Comparison of ENCODE assay signal across 17 cellular contexts in the genomic region with DNA sequence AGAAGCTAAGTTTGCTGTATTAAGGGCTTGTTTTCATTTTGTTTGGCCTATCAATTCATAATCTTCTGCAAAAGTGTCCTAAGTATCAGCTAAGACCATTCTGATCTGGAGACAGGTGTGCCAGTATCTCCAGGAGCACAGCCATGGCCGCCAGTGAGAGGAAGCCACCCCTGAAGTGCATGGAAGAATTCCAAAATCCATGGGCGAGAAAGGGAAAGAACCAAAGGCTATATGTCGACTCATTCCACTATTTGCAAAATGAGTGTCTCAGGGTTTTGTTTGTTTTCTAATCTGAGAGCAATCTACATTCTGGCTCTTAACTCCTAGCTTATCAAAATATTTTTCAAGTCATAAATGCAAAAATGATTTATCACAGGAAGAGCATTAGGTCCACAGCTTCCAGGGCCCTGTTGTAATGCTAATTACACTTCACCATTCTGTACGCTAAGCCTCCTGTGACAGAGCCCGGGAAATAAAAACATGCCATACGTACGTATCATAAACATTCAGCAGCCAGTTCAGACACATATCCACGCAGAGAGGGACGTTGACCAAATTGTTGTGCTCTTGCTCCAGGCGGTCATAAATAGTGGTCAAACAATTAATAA.
DNase-seq lines count a peak whose midpoint lies in the region; TF ChIP-seq lines count a peak whose summit lies in the region.
"Had no signal": no experiment of that assay in that cellular context is flagged by ENCODE, and none has a peak within 500 bp of the region (broad histone marks: within the 10 kb centered on the region; RNA-seq: fewer than 3 reads in every experiment).

No MANE protein-coding gene starts in this region.

- CTCF ChIA-PET in AG04449 (lab: Yijun Ruan, JAX) (interaction anchor here (1.1 kb wide), 1 partner anchor 171 kb away, joined by 3 read pairs; no protein-coding TSS in a partner anchor), HEK293T (lab: Yijun Ruan, JAX) (no interaction called here)

- no peak overlapping the region for H3K4me3 ChIP-seq in AG04449 (ENCODE audit: low read depth, low read length)
- H3K4me3 ChIP-seq: gastroesophageal sphincter, K562, Peyer's patch, upper lobe of left lung had no signal

- no peak for TF ChIP-seq CTCF in AG04449 (IDR thresholded peaks at IDR 0.05; ENCODE audit: insufficient read depth, low read length, missing control alignments)

- DNase-seq in AG04449 (ENCODE audit: low read depth, low spot score) (peak; percentile 55), HEK293T (ENCODE audit: extremely low spot score) (peak; percentile 35), amniotic epithelial cell (ENCODE audit: low read depth) (peak; percentile 49), kidney glomerular epithelial cell (lab: John Stamatoyannopoulos, UW) (peak; percentile 5), hypothalamus (lab: John Stamatoyannopoulos, UW) (no peak), NCI-H774 (lab: John Stamatoyannopoulos, UW) (no peak), NCI-H510A (lab: John Stamatoyannopoulos, UW) (no peak), NCI-H524 treated with DMSO at 0.1 percent for 48 hours (lab: John Stamatoyannopoulos, UW) (no peak)
- DNase-seq: activated CD4-positive, CD25-positive, alpha-beta regulatory T cell treated with anti-CD3 and anti-CD28 coated beads, Interleukin-2, amount 50 U/mL, for 72 hours; AML-193; NCI-H1105; NCI-H446 treated with DMSO at 0.1 percent for 48 hours; Peyer's patch; T-helper 1 cell; upper lobe of left lung had no signal

- POLR2A ChIA-PET in AG04449 (lab: Yijun Ruan, JAX) (no interaction called here), HEK293T (lab: Yijun Ruan, JAX) (interaction anchor here (0.7 kb wide), 1 partner anchor 166 kb away, joined by 3 read pairs; no protein-coding TSS in a partner anchor)

TF ChIP-seq in HEK293T, 16 proteins besides CTCF, POLR2A, EP300 and RAD21:
- TF ChIP-seq SP1 (IDR thresholded peaks at IDR 0.05) (no peak), ZNF384 (IDR thresholded peaks at IDR 0.05) (no peak)
- TF ChIP-seq, protein P1, sequence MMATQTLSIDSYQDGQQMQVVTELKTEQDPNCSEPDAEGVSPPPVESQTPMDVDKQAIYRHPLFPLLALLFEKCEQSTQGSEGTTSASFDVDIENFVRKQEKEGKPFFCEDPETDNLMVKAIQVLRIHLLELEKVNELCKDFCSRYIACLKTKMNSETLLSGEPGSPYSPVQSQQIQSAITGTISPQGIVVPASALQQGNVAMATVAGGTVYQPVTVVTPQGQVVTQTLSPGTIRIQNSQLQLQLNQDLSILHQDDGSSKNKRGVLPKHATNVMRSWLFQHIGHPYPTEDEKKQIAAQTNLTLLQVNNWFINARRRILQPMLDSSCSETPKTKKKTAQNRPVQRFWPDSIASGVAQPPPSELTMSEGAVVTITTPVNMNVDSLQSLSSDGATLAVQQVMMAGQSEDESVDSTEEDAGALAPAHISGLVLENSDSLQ (IDR thresholded peaks at IDR 0.05), result peak; percentile 46

Comparison
In these comparisons a context has a peak if more than half of its experiments do, and no peak if none do; other contexts are left out.
1. DNase-seq: peak in AG04449 (single experiment), HEK293T (single experiment), amniotic epithelial cell (single experiment) and kidney glomerular epithelial cell (single experiment); none in hypothalamus (0 of 51), NCI-H774 (single experiment), NCI-H510A (single experiment) and NCI-H524 treated with DMSO at 0.1 percent for 48 hours (single experiment).